Comparison of ENCODE assay signal across 9 cellular contexts in genomic region chr10:21336476-21337170, GRCh38.
A peak's percentile ranks its signal among the peaks of the same experiment; 100 is the strongest.
DNase-seq lines count a peak whose midpoint lies in the region; ATAC-seq and TF ChIP-seq lines count a peak whose summit lies in the region.
"Had no signal": no experiment of that assay in that cellular context is flagged by ENCODE, and none has a peak within 500 bp of the region (broad histone marks: within the 10 kb centered on the region; RNA-seq: fewer than 3 reads in every experiment).

No MANE protein-coding gene starts in this region.

- H3K4me1 ChIP-seq in SK-N-SH (ENCODE audit: control insufficient read depth in 1 of 2, insufficient read depth in 2 of 2, low read depth in 1 of 2, low read length in 1 of 2) (peaks cover 5 to 30% of the 10 kb centered on the region in 2 experiments; a peak in 3 of 4 replicates), skeletal muscle satellite cell (ENCODE audit: control insufficient read depth, insufficient read depth, low read length) (peaks cover 30% of the 10 kb centered on the region)

- H3K36me3 ChIP-seq in SK-N-SH (replicated peaks in 1 of 2; ENCODE audit: control insufficient read depth in 1 of 2, insufficient read depth in 2 of 2, low read length in 1 of 2) (no peaks in the 10 kb centered on the region), skeletal muscle satellite cell (ENCODE audit: insufficient read depth, low read length) (no peaks in the 10 kb centered on the region)

- no peak overlapping the region for H3K27ac Mint-ChIP-seq in glutamatergic neuron (ENCODE audit: unreplicated experiment)

- no peaks in the 10 kb centered on the region for H3K9me2 ChIP-seq in SK-N-SH

- H2AFZ ChIP-seq in SK-N-SH (ENCODE audit: low read depth), result peak overlapping the region; percentile 56; the same call in 1 of the 2 replicates

- CTCF ChIA-PET in SK-N-SH (lab: Yijun Ruan, JAX), result interaction anchor here (2.2 kb wide), 1 partner anchor 8 kb away, joined by 5 read pairs; no protein-coding TSS in a partner anchor

- WGBS in SK-N-SH (ENCODE audit: low lambda C conversion rate), result 11% methylated on average over 7 of the region's 8 CpGs

- TF ChIP-seq CTCF in SK-N-SH (IDR thresholded peaks at IDR 0.05) (0 out of 2 replicates have a peak, but pooled peaks have one; percentile 16), glutamatergic neuron (IDR thresholded peaks at IDR 0.05; ENCODE audit: partially characterized antibody, unreplicated experiment) (no peak)

- H3K79me2 ChIP-seq in SK-N-SH (ENCODE audit: insufficient read depth), result no peaks in the 10 kb centered on the region

- peaks cover 2% of the 10 kb centered on the region for H3K27me3 Mint-ChIP-seq in glutamatergic neuron (ENCODE audit: unreplicated experiment)

- ATAC-seq in activated CD4-positive, CD25-positive, alpha-beta regulatory T cell treated with anti-CD3 and anti-CD28 coated beads, Interleukin-2, amount 50 U/mL, for 24 hours, result no peak
- ATAC-seq in HG03342 (IDR thresholded peaks at IDR 0.05; ENCODE audit: unreplicated experiment), result no peak

- H3K9ac ChIP-seq in SK-N-SH, result peak overlapping the region; percentile 38; the same call in 1 of the 2 replicates
- H3K9ac ChIP-seq in skeletal muscle satellite cell (ENCODE audit: low read depth, low read length), result peak overlapping the region; percentile 54

- DNase-seq in NCI-H345 (lab: John Stamatoyannopoulos, UW) (peak; percentile 10), NCI-H345 treated with DMSO at 0.1 percent for 48 hours (lab: John Stamatoyannopoulos, UW; ENCODE audit: unreplicated experiment) (no peak), SK-N-SH (no peak), glutamatergic neuron (peak; percentile 47), SKM-1 treated with dmso at 0.1 percent for 144 hours (lab: John Stamatoyannopoulos, UW; ENCODE audit: unreplicated experiment) (no peak)

- peak overlapping the region; percentile 61 for H3K4me2 ChIP-seq in SK-N-SH
- peak overlapping the region; percentile 75 for H3K4me2 ChIP-seq in skeletal muscle satellite cell (ENCODE audit: low read length)

- no peak overlapping the region for H3K4me3 Mint-ChIP-seq in glutamatergic neuron (ENCODE audit: unreplicated experiment)

- no peaks in the 10 kb centered on the region for H3K27me3 ChIP-seq in SK-N-SH (ENCODE audit: insufficient read depth)
- no peaks in the 10 kb centered on the region for H3K27me3 ChIP-seq in skeletal muscle satellite cell (ENCODE audit: control insufficient read depth, insufficient read depth, low read length)

- peak in 1 of 2 experiments; percentile 77; a peak in 2 of 4 replicates for TF ChIP-seq EP300 in SK-N-SH (IDR thresholded peaks at IDR 0.05; ENCODE audit: borderline replicate concordance in 1 of 2, low read depth in 1 of 2, low read length in 1 of 2)

- H3K4me3 ChIP-seq in SK-N-SH (ENCODE audit: low read depth in 2 of 2, low read length in 1 of 2), result 0 out of 4 replicates have a peak overlapping the region, but pooled peaks of 1 of the 2 experiments have one; percentile 32
- H3K4me3 ChIP-seq in skeletal muscle satellite cell (ENCODE audit: low read length), result peak overlapping the region; percentile 57

- H4K20me1 ChIP-seq in SK-N-SH (ENCODE audit: insufficient read depth), result no peaks in the 10 kb centered on the region

- H3F3A ChIP-seq in SK-N-SH (replicated peaks; ENCODE audit: insufficient read depth), result peaks cover 26% of the 10 kb centered on the region

- POLR2A ChIA-PET in SK-N-SH (lab: Yijun Ruan, JAX), result no interaction called here

- peaks cover 6% of the 10 kb centered on the region for H3K9me3 Mint-ChIP-seq in glutamatergic neuron (ENCODE audit: unreplicated experiment)

- H3K4me1 Mint-ChIP-seq in glutamatergic neuron (ENCODE audit: low read depth, unreplicated experiment), result peaks cover 3% of the 10 kb centered on the region

- 0 out of 2 replicates have a peak, but pooled peaks have one; percentile 6 for TF ChIP-seq RAD21 in SK-N-SH (IDR thresholded peaks at IDR 0.05; ENCODE audit: low read length)

- no peaks in the 10 kb centered on the region for H3K36me3 Mint-ChIP-seq in glutamatergic neuron (ENCODE audit: unreplicated experiment)

- peak overlapping the region; percentile 51 to 93 for H3K27ac ChIP-seq in SK-N-SH (ENCODE audit: low read depth in 2 of 2, low read length in 1 of 2)
- H3K27ac ChIP-seq: C4-2B had no signal

- no peaks in the 10 kb centered on the region for H3K9me3 ChIP-seq in SK-N-SH
- no peaks in the 10 kb centered on the region for H3K9me3 ChIP-seq in skeletal muscle satellite cell (replicated peaks; ENCODE audit: low read length)

TF ChIP-seq in SK-N-SH, 30 proteins besides CTCF, POLR2A, EP300 and RAD21:
- TF ChIP-seq MXI1 (IDR thresholded peaks at IDR 0.05; ENCODE audit: low read depth, low read length), result no peak
- TF ChIP-seq NRF1 (IDR thresholded peaks at IDR 0.05; ENCODE audit: low read depth, low read length), result no peak
- peak; percentile 99 for TF ChIP-seq FOSL2 (IDR thresholded peaks at IDR 0.05; ENCODE audit: borderline replicate concordance, low read depth)
- no peak for TF ChIP-seq FOXM1 (IDR thresholded peaks at IDR 0.05; ENCODE audit: low read depth)
- TF ChIP-seq TCF12 (IDR thresholded peaks at IDR 0.05), result peak; percentile 73
- TF ChIP-seq USF2 (IDR thresholded peaks at IDR 0.05; ENCODE audit: borderline replicate concordance, low read depth, low read length), result no peak
- TF ChIP-seq EZH2phosphoT487 (IDR thresholded peaks at IDR 0.05; ENCODE audit: borderline replicate concordance, low read depth), result no peak
- peak; percentile 99 for TF ChIP-seq JUND (IDR thresholded peaks at IDR 0.05)
- TF ChIP-seq PBX3 (IDR thresholded peaks at IDR 0.05), result peak; percentile 55; the same call in 1 of the 2 replicates
- no peak for TF ChIP-seq USF1 (IDR thresholded peaks at IDR 0.05; ENCODE audit: borderline replicate concordance, low read depth)
- no peak for TF ChIP-seq TAF1 (IDR thresholded peaks at IDR 0.05; ENCODE audit: borderline replicate concordance, low read depth, low read length)
- TF ChIP-seq POLR2AphosphoS5 (IDR thresholded peaks at IDR 0.05; ENCODE audit: low read depth, low read length), result peak; percentile 70; the same call in 1 of the 2 replicates
- peak; percentile 87 for TF ChIP-seq NFIC (IDR thresholded peaks at IDR 0.05; ENCODE audit: borderline replicate concordance)
- peak; percentile 88 for TF ChIP-seq TEAD4 (IDR thresholded peaks at IDR 0.05; ENCODE audit: borderline replicate concordance, insufficient read depth)
- peak; percentile 48; the same call in 1 of the 2 replicates for TF ChIP-seq RXRA (IDR thresholded peaks at IDR 0.05; ENCODE audit: borderline replicate concordance, low read depth)
- TF ChIP-seq, protein P1, sequence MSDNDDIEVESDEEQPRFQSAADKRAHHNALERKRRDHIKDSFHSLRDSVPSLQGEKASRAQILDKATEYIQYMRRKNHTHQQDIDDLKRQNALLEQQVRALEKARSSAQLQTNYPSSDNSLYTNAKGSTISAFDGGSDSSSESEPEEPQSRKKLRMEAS (IDR thresholded peaks at IDR 0.05; ENCODE audit: low read depth), result no peak
- peak; percentile 67; the same call in 1 of the 2 replicates for TF ChIP-seq SIN3A (IDR thresholded peaks at IDR 0.05; ENCODE audit: borderline replicate concordance, low read depth, low read length)

Comparison
In these comparisons a context has a peak if more than half of its experiments do, and no peak if none do; other contexts are left out.
1. DNase-seq: peak in NCI-H345 (single experiment) and glutamatergic neuron (single experiment); none in NCI-H345 treated with DMSO at 0.1 percent for 48 hours (single experiment), SK-N-SH (single experiment) and SKM-1 treated with dmso at 0.1 percent for 144 hours (single experiment).